Comparison of ENCODE assay signal across 25 cellular contexts in the genomic region with DNA sequence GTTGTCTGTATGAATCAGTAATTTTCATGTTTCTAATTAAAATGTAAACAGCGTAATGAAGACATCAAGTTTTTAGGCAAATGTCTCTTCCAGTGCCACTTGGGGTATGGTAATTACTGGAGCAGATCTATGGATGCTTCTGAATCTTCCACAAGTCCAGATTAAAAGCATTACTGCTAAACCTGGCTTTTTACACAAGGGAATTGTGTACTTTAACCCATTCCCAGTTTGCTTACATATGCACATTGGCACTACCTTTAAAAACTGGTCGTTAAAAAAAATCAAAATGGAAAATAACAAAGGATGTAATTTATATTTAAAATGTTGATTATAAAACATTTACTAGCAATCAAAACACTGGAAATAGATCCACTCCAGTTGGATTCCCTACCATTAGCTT. TPM values are rescaled to one million over a fixed set of nuclear protein-coding genes. Genes with fewer than 3 reads are reported as not detected.
"Had no signal": no experiment of that assay in that cellular context is flagged by ENCODE, and none has a peak within 500 bp of the region (broad histone marks: within the 10 kb centered on the region; RNA-seq: fewer than 3 reads in every experiment).

No MANE protein-coding gene starts in this region.

- H3K9me3 ChIP-seq: adrenal gland, body of pancreas, breast epithelium, SJCRH30, SK-N-SH had no signal

- H3K4me3 ChIP-seq: adrenal gland, body of pancreas, breast epithelium, K562, SJCRH30 had no signal

- DNase-seq: activated CD4-positive, alpha-beta T cell treated with anti-CD3 and anti-CD28 coated beads, Interleukin-2, amount 10 ng/mL, durations not matched to agents 24 days and 14 days; activated CD4-positive, alpha-beta T cell treated with anti-CD3 and anti-CD28 coated beads, Interleukin-2, amount 50 U/mL, for 4 hours; activated CD8-positive, alpha-beta T cell treated with anti-CD3 and anti-CD28 coated beads for 36 hours; activated gamma-delta T cell treated with Interleukin-2 at 50 U/mL for 16 hours; activated naive CD4-positive, alpha-beta T cell treated with anti-CD3 and anti-CD28 coated beads for 36 hours; activated T-cell treated with anti-CD3 and anti-CD28 coated beads, Interleukin-2, amount 50 U/mL, for 24 hours; adrenal gland; body of pancreas; cerebellar nuclear complex; NCI-H1417; NCI-H146; NCI-H187; NCI-H2029 treated with DMSO at 0.1 percent for 48 hours; NCI-H2107; NCI-H226; NCI-H446 treated with DMSO at 0.1 percent for 48 hours; NCI-H774; SHP77; SJCRH30; SK-N-SH had no signal

- H3K9ac ChIP-seq: SK-N-SH had no signal

- H3K27me3 ChIP-seq: adrenal gland, body of pancreas, breast epithelium, SJCRH30 had no signal

- H3K4me1 ChIP-seq: breast epithelium had no signal

- H3K27ac ChIP-seq: adrenal gland, body of pancreas, breast epithelium, SJCRH30 had no signal

- ATAC-seq: activated CD8-positive, alpha-beta T cell treated with anti-CD3 and anti-CD28 coated beads for 36 hours; activated naive CD4-positive, alpha-beta T cell treated with anti-CD3 and anti-CD28 coated beads, Interleukin-2, amount 50 U/mL, for 72 hours; body of pancreas; K562 had no signal

- H3K36me3 ChIP-seq: adrenal gland, breast epithelium, SJCRH30 had no signal

RNA-seq across cellular contexts. Expression of a gene that starts 19.7 kb away (rescaled TPM):
- total RNA-seq: activated CD4-positive, alpha-beta T cell treated with anti-CD3 and anti-CD28 coated beads, Interleukin-2, amount 10 ng/mL, durations not matched to agents 24 days and 14 days; activated CD8-positive, alpha-beta T cell treated with anti-CD3 and anti-CD28 coated beads for 36 hours; activated naive CD4-positive, alpha-beta T cell treated with anti-CD3 and anti-CD28 coated beads for 36 hours; activated naive CD4-positive, alpha-beta T cell treated with anti-CD3 and anti-CD28 coated beads, Interleukin-2, amount 50 U/mL, for 72 hours; activated T-helper 1 cell treated with anti-CD3 and anti-CD28 coated beads, Interleukin-12 subunit alpha, Interleukin-12 subunit beta, Interleukin-2, Interleukin-4 antibody, amounts not matched to agents 30 ng/mL and 10 ng/mL and 1 ng/mL, durations not matched to agents 14 hours and 24 hours and 36 hours; OCI-LY7 had no signal
- polyA plus RNA-seq: K562 had no signal
